In genomic region chr17:72510454-72511016, GRCh38 we compare ENCODE assay signal across 8 cellular contexts.
DNase-seq lines count a peak whose midpoint lies in the region; ATAC-seq and TF ChIP-seq lines count a peak whose summit lies in the region.

No MANE protein-coding gene starts in this region.

- peaks cover 81% of the 10 kb centered on the region for H3K79me2 ChIP-seq in hepatocyte

- WGBS in hepatocyte (ENCODE audit: low lambda C conversion rate, missing lambda C conversion rate) = 82% methylated on average over 1 of the region's 1 CpG

- H3K4me3 ChIP-seq in NB4 (ENCODE audit: low read depth, low read length) (no peak overlapping the region), hepatocyte (no peak overlapping the region)

- H4K20me1 ChIP-seq in hepatocyte (ENCODE audit: insufficient read depth, poor library complexity, severe bottlenecking) = no peaks in the 10 kb centered on the region

- H3K36me3 ChIP-seq in hepatocyte (replicated peaks; ENCODE audit: insufficient read depth, low read depth) = no peaks in the 10 kb centered on the region

- ATAC-seq in GM18508 (IDR thresholded peaks at IDR 0.05; ENCODE audit: insufficient read depth, unreplicated experiment) (peak; percentile 80), HG02610 (IDR thresholded peaks at IDR 0.05; ENCODE audit: unreplicated experiment) (peak; percentile 63), left lobe of liver (no peak), HG02970 (IDR thresholded peaks at IDR 0.05; ENCODE audit: low FRiP score, unreplicated experiment) (no peak)

- H3K9me3 ChIP-seq in hepatocyte (ENCODE audit: low read depth) = no peaks in the 10 kb centered on the region

- TF ChIP-seq CTCF in NB4 (IDR thresholded peaks at IDR 0.05; ENCODE audit: low read depth, low read length) = no peak
- TF ChIP-seq CTCF in hepatocyte (IDR thresholded peaks at IDR 0.05; ENCODE audit: poor library complexity) = no peak

- H3K27me3 ChIP-seq in hepatocyte = no peaks in the 10 kb centered on the region

- no peak overlapping the region for H3K4me2 ChIP-seq in hepatocyte

- no peak for TF ChIP-seq POLR2A in NB4 (IDR thresholded peaks at IDR 0.05; ENCODE audit: extremely low read depth, insufficient read length)

- no peak overlapping the region for H2AFZ ChIP-seq in hepatocyte

- H3K27ac ChIP-seq in hepatocyte = peak overlapping the region; percentile 22

- DNase-seq in NB4 (ENCODE audit: low read depth) (peak; percentile 59), hepatocyte (ENCODE audit: low spot score) (no peak), putamen (ENCODE audit: low spot score) (no peak), left lobe of liver (ENCODE audit: low spot score) (no peak)
- DNase-seq in stimulated activated CD4-positive, alpha-beta T cell treated with anti-CD3 and anti-CD28 coated beads, Interleukin-2, amount 100 ng/mL, for 48 hours = no peak

- H3K4me1 ChIP-seq in hepatocyte (ENCODE audit: insufficient read depth) = peaks cover 15% of the 10 kb centered on the region

- H3K9me2 ChIP-seq in hepatocyte (replicated peaks; ENCODE audit: insufficient read depth) = no peaks in the 10 kb centered on the region

Comparison
In these comparisons a context has a peak if more than half of its experiments do, and no peak if none do; other contexts are left out.
1. ATAC-seq: peak in GM18508 (single experiment) and HG02610 (single experiment); none in left lobe of liver (single experiment) and HG02970 (single experiment).